In the genomic region with DNA sequence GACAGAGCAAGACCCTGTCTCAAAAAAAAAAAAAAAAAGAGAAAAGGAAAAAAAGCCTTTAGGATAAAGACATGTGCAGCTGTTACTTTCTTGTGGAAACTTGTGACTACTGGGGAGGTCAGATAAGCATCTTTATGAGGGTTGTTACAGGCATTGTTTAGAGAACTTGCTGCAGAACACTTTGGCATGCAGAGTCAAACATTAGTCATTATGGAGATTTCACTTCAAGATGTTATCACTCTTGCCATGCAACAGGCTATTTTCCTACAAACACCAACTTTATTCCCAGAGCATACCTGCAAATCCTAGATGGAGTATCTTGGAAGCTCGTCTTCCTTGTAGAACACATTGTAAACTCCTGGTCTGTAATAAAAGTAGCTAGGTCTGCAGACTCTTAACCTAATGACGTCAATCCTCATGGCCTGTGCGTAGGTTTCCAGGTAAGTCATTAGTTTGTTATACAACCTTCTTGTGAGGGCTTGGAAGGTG, we compare ENCODE assay signal across 16 cellular contexts. TPM values are rescaled to one million over a fixed set of nuclear protein-coding genes. Genes with fewer than 3 reads are reported as not detected.
DNase-seq lines count a peak whose midpoint lies in the region; ATAC-seq and TF ChIP-seq lines count a peak whose summit lies in the region.
"Had no signal": no experiment of that assay in that cellular context is flagged by ENCODE, and none has a peak within 500 bp of the region (broad histone marks: within the 10 kb centered on the region; RNA-seq: fewer than 3 reads in every experiment).

No MANE protein-coding gene starts in this region.

- ATAC-seq in GM19455 (IDR thresholded peaks at IDR 0.05; ENCODE audit: unreplicated experiment), result no peak
- ATAC-seq in HG03571 (IDR thresholded peaks at IDR 0.05; ENCODE audit: unreplicated experiment), result no peak
- ATAC-seq: gastroesophageal sphincter; stimulated activated naive B cell treated with anti-CD40 and anti-IgM and Interleukin-4, amounts not matched to agents 10 μg/mL and 1 μg/mL and 100 μg/mL, for 72 hours had no signal

- H3K4me3 ChIP-seq in osteoblast (ENCODE audit: insufficient read depth, low read length), result no peak overlapping the region
- no peak overlapping the region for H3K4me3 ChIP-seq in CD8-positive, alpha-beta memory T cell (ENCODE audit: low read length)
- H3K4me3 ChIP-seq: gastroesophageal sphincter, Peyer's patch had no signal

- peaks cover 8% of the 10 kb centered on the region for H3K36me3 ChIP-seq in osteoblast (ENCODE audit: insufficient read depth, low read length)
- H3K36me3 ChIP-seq in CD8-positive, alpha-beta memory T cell (ENCODE audit: insufficient read depth, low read length), result no peaks in the 10 kb centered on the region
- H3K36me3 ChIP-seq: Peyer's patch had no signal

- no peak for TF ChIP-seq CTCF in osteoblast (IDR thresholded peaks at IDR 0.05; ENCODE audit: extremely low read depth, low read depth, low read length)

- peak overlapping the region in 1 of 8 donors; percentile 10 for H3K27ac Mint-ChIP-seq in CD8-positive, alpha-beta memory T cell
- H3K27ac Mint-ChIP-seq: mesothelial cell of epicardium; stimulated activated naive B cell treated with anti-CD40 and anti-IgM and Interleukin-4, amounts not matched to agents 10 μg/mL and 1 μg/mL and 100 μg/mL, for 72 hours had no signal

- CTCF ChIA-PET in CD8-positive, alpha-beta memory T cell (lab: Charles Lee), result interaction anchor here (1.0 kb wide), 1 partner anchor 27 kb away, joined by 4 read pairs; no protein-coding TSS in a partner anchor

- POLR2A ChIA-PET in CD8-positive, alpha-beta memory T cell (lab: Charles Lee), result no interaction called here

- no peak overlapping the region for H3K27ac ChIP-seq in osteoblast (ENCODE audit: low read depth, low read length)
- H3K27ac ChIP-seq in CD8-positive, alpha-beta memory T cell (ENCODE audit: low read depth, low read length), result no peak overlapping the region
- H3K27ac ChIP-seq: gastroesophageal sphincter had no signal

- H3K27me3 ChIP-seq in osteoblast (ENCODE audit: insufficient read depth, low read length), result no peaks in the 10 kb centered on the region
- H3K27me3 ChIP-seq in CD8-positive, alpha-beta memory T cell (ENCODE audit: insufficient read depth, low read length, poor library complexity, severe bottlenecking), result no peaks in the 10 kb centered on the region
- H3K27me3 ChIP-seq: gastroesophageal sphincter, Peyer's patch had no signal

- no peaks in the 10 kb centered on the region for H3K79me2 ChIP-seq in osteoblast (ENCODE audit: insufficient read depth, low read length)

- peaks cover 7% of the 10 kb centered on the region for H3K4me1 ChIP-seq in osteoblast (ENCODE audit: insufficient read depth, low read length)
- H3K4me1 ChIP-seq in CD8-positive, alpha-beta memory T cell (ENCODE audit: insufficient read depth, low read length), result no peaks in the 10 kb centered on the region
- H3K4me1 ChIP-seq: gastroesophageal sphincter, Peyer's patch had no signal

- H3K4me3 Mint-ChIP-seq in CD8-positive, alpha-beta memory T cell, result no peak overlapping the region
- H3K4me3 Mint-ChIP-seq: mesothelial cell of epicardium; stimulated activated naive B cell treated with anti-CD40 and anti-IgM and Interleukin-4, amounts not matched to agents 10 μg/mL and 1 μg/mL and 100 μg/mL, for 72 hours had no signal

- no peak overlapping the region for H2AFZ ChIP-seq in osteoblast (ENCODE audit: low read length)

- H3K36me3 Mint-ChIP-seq in CD8-positive, alpha-beta memory T cell, result peaks cover 0 to 26% (median 17%) of the 10 kb centered on the region in 3 donors

- no peaks in the 10 kb centered on the region for H3K9me3 ChIP-seq in osteoblast (ENCODE audit: low read depth, low read length)
- no peaks in the 10 kb centered on the region for H3K9me3 ChIP-seq in CD8-positive, alpha-beta memory T cell (ENCODE audit: low read length)
- H3K9me3 ChIP-seq: gastroesophageal sphincter, Peyer's patch had no signal

- H4K20me1 ChIP-seq in osteoblast (ENCODE audit: insufficient read depth, low read length), result no peaks in the 10 kb centered on the region

- H3K4me2 ChIP-seq in osteoblast (ENCODE audit: insufficient read depth, low read length), result no peak overlapping the region

- no peaks in the 10 kb centered on the region for H3K27me3 Mint-ChIP-seq in CD8-positive, alpha-beta memory T cell
- H3K27me3 Mint-ChIP-seq: stimulated activated naive B cell treated with anti-CD40 and anti-IgM and Interleukin-4, amounts not matched to agents 10 μg/mL and 1 μg/mL and 100 μg/mL, for 72 hours had no signal

- DNase-seq in EL (peak; percentile 87), LHCN-M2 (ENCODE audit: low read depth) (peak; percentile 57), dermis blood vessel endothelial cell (peak; percentile 89), osteoblast (ENCODE audit: insufficient read length, low spot score, missing footprints) (peak; percentile 53)
- no peak for DNase-seq in CD8-positive, alpha-beta memory T cell
- DNase-seq in stimulated activated CD4-positive, alpha-beta T cell treated with anti-CD3 and anti-CD28 coated beads, Interleukin-2, amount 100 ng/mL, for 48 hours, result no peak
- DNase-seq: activated CD4-positive, alpha-beta T cell treated with anti-CD3 and anti-CD28 coated beads, Interleukin-2, amount 50 U/mL, for 4 hours; anterior cingulate cortex; H7; NCI-H1930; stimulated activated naive B cell treated with anti-CD40 and anti-IgM and Interleukin-4, amounts not matched to agents 10 μg/mL and 1 μg/mL and 100 μg/mL, for 72 hours had no signal

- H3K9me3 Mint-ChIP-seq in CD8-positive, alpha-beta memory T cell, result no peaks in the 10 kb centered on the region
- H3K9me3 Mint-ChIP-seq: mesothelial cell of epicardium; stimulated activated naive B cell treated with anti-CD40 and anti-IgM and Interleukin-4, amounts not matched to agents 10 μg/mL and 1 μg/mL and 100 μg/mL, for 72 hours had no signal

- no peaks in the 10 kb centered on the region for H3K4me1 Mint-ChIP-seq in CD8-positive, alpha-beta memory T cell
- H3K4me1 Mint-ChIP-seq: stimulated activated naive B cell treated with anti-CD40 and anti-IgM and Interleukin-4, amounts not matched to agents 10 μg/mL and 1 μg/mL and 100 μg/mL, for 72 hours had no signal

RNA-seq across cellular contexts. Expression of a gene that starts 36.3 kb away (rescaled TPM):
- total RNA-seq in LHCN-M2 (2014; rRNA removed) (8.3 and 10.9 TPM in 2 replicates), dermis blood vessel endothelial cell (19.0 and 20.9 TPM in 2 replicates), osteoblast (8.3 and 10.5 TPM in 2 replicates)
- 2.7 TPM for polyA plus RNA-seq in LHCN-M2 (2012)
- total RNA-seq in CD8-positive, alpha-beta memory T cell, result 10 to 100 TPM; 28.9 to 30.6 TPM
- 18.3 TPM for polyA plus RNA-seq in CD8-positive, alpha-beta memory T cell

RNA-seq across cellular contexts. Expression of a gene that starts 49.9 kb away (rescaled TPM):
- total RNA-seq in LHCN-M2 (2014; rRNA removed) (28.3 and 30.1 TPM in 2 replicates), dermis blood vessel endothelial cell (11.1 and 13.7 TPM in 2 replicates), osteoblast (38.0 TPM in 2 replicates)
- polyA plus RNA-seq in LHCN-M2 (2012), result 6.6 TPM
- 10 to 100 TPM; 12.4 to 13.9 TPM for total RNA-seq in CD8-positive, alpha-beta memory T cell
- 15.1 TPM for polyA plus RNA-seq in CD8-positive, alpha-beta memory T cell

Comparison
In these comparisons a context has a peak if more than half of its experiments do, and no peak if none do; other contexts are left out.
1. DNase-seq: peak in EL (single experiment), LHCN-M2 (single experiment), dermis blood vessel endothelial cell (single experiment) and osteoblast (single experiment); none in CD8-positive, alpha-beta memory T cell (0 of 5) and stimulated activated CD4-positive, alpha-beta T cell treated with anti-CD3 and anti-CD28 coated beads, Interleukin-2, amount 100 ng/mL, for 48 hours (0 of 2).